In the genomic region with DNA sequence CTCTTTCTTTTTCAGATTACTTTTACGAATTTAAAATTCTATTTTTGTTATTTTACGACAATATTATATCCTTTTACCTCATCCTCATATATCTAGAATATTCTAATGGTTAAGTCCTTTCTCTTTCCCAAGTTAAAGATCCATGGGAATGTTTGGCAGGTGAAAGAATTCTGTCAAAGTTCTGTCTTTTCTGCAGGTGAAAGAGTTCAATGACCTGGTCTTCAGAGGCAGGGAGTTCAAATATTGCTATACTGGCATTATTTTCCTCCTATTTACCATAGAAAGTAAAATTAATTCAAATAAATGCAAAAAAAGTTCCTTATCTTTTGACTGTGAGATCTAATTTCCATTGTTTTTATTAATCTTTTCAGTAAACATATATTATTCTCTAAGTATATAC, we compare ENCODE assay signal across 28 cellular contexts.
"Had no signal": no experiment of that assay in that cellular context is flagged by ENCODE, and none has a peak within 500 bp of the region (broad histone marks: within the 10 kb centered on the region; RNA-seq: fewer than 3 reads in every experiment).

No MANE protein-coding gene starts in this region.

- H3K27me3 ChIP-seq: neural progenitor cell, ovary, spleen, suprapubic skin, testis, tibial artery, transverse colon, upper lobe of right lung, uterus had no signal

- ATAC-seq: natural killer cell; psoas muscle; right cardiac atrium; sciatic nerve; stimulated activated memory B cell treated with anti-CD40 and anti-IgM and Interleukin-4, amounts not matched to agents 10 μg/mL and 1 μg/mL and 100 μg/mL, for 72 hours; stimulated activated naive CD8-positive, alpha-beta T cell treated with anti-CD3 and anti-CD28 coated beads, Interleukin-15, amount 100 ng/mL, for 72 hours; stimulated activated naive CD8-positive, alpha-beta T cell treated with anti-CD3 and anti-CD28 coated beads, Interleukin-15, Interleukin-2, amounts not matched to agents 100 U/mL and 50 U/mL, for 24 hours; upper lobe of right lung had no signal

- H3K36me3 ChIP-seq: neural progenitor cell, ovary, spleen, suprapubic skin, tibial artery, transverse colon, upper lobe of right lung, uterus had no signal

- H3K9ac ChIP-seq: neural progenitor cell, parathyroid adenoma had no signal

- H3K4me3 ChIP-seq: neural progenitor cell, ovary, psoas muscle, skin epidermis, smooth muscle cell, spleen, suprapubic skin, testis, tibial artery, transverse colon, upper lobe of right lung, uterus had no signal

- DNase-seq: natural killer cell; occipital lobe; ovary; posterior cingulate gyrus; psoas muscle; right cardiac atrium; spleen; stimulated activated CD4-positive, alpha-beta T cell treated with anti-CD3 and anti-CD28 coated beads, Interleukin-12 subunit alpha, Interleukin-12 subunit beta, amount 100 ng/mL, for 4 hours; stimulated activated CD4-positive, alpha-beta T cell treated with anti-CD3 and anti-CD28 coated beads, Interleukin-1b, Interleukin-23, amount 100 ng/mL, for 48 hours; stimulated activated CD4-positive, alpha-beta T cell treated with anti-CD3 and anti-CD28 coated beads, Interleukin-4, amount 100 ng/mL, for 1 hour; stimulated activated CD4-positive, alpha-beta T cell treated with anti-CD3 and anti-CD28 coated beads, Interleukin-4, amount 100 ng/mL, for 4 hours; stimulated activated CD8-positive, alpha-beta memory T cell treated with anti-CD3 and anti-CD28 coated beads, Interleukin-4, amount 100 ng/mL, for 48 hours; stimulated activated naive CD4-positive, alpha-beta T cell; stimulated activated naive CD8-positive, alpha-beta T cell treated with anti-CD3 and anti-CD28 coated beads, Interleukin-15, amount 100 ng/mL, for 72 hours; stimulated activated naive CD8-positive, alpha-beta T cell treated with anti-CD3 and anti-CD28 coated beads, Interleukin-15, Interleukin-2, amounts not matched to agents 100 U/mL and 50 U/mL, for 24 hours; substantia nigra; testis; tibial artery; transverse colon; upper lobe of right lung; uterus had no signal

- H3K27ac ChIP-seq: neural progenitor cell, ovary, parathyroid adenoma, psoas muscle, skin epidermis, spleen, suprapubic skin, testis, tibial artery, transverse colon, upper lobe of right lung, uterus had no signal

- H3K4me1 ChIP-seq: neural progenitor cell, parathyroid adenoma, psoas muscle, spleen, suprapubic skin, testis, tibial artery, transverse colon, upper lobe of right lung, uterus had no signal

- H3K9me3 ChIP-seq: ovary, psoas muscle, spleen, suprapubic skin, testis, tibial artery, transverse colon, upper lobe of right lung, uterus had no signal
